In genomic region chrX:19343085-19343461, GRCh38 we compare ENCODE assay signal across 8 cellular contexts. TPM values are rescaled to one million over a fixed set of nuclear protein-coding genes. Genes with fewer than 3 reads are reported as not detected.
DNase-seq lines count a peak whose midpoint lies in the region; ATAC-seq and TF ChIP-seq lines count a peak whose summit lies in the region.

No MANE protein-coding gene starts in this region.

- ATAC-seq in GM21423 (IDR thresholded peaks at IDR 0.05; ENCODE audit: unreplicated experiment), result no peak
- no peak for ATAC-seq in GM18907 (IDR thresholded peaks at IDR 0.05; ENCODE audit: unreplicated experiment)

- peak overlapping the region; percentile 60 for H3K4me2 ChIP-seq in MM.1S (ENCODE audit: low read depth, low read length)
- H3K4me2 ChIP-seq in neural progenitor cell, result peak overlapping the region; percentile 79

- H3K4me1 Mint-ChIP-seq in CD14-positive monocyte (peaks cover 20% of the 10 kb centered on the region), neural progenitor cell (peaks cover 13% of the 10 kb centered on the region)

- H3K9ac ChIP-seq in MM.1S (ENCODE audit: low read length), result peak overlapping the region; percentile 29; the same call in 1 of the 2 replicates
- H3K9ac ChIP-seq in neural progenitor cell, result no peak overlapping the region

- H3K27me3 ChIP-seq in MM.1S (replicated peaks; ENCODE audit: insufficient read depth, low read length) (no peaks in the 10 kb centered on the region), dorsolateral prefrontal cortex (peaks cover 0 to 44% (median 4%) of the 10 kb centered on the region in 45 donors), neural progenitor cell (no peaks in the 10 kb centered on the region)

- H3K36me3 ChIP-seq in MM.1S (replicated peaks; ENCODE audit: insufficient read depth, low read length) (no peaks in the 10 kb centered on the region; the same call in 1 of the 2 replicates), neural progenitor cell (no peaks in the 10 kb centered on the region)

- H3K4me3 Mint-ChIP-seq in CD14-positive monocyte (peak overlapping the region; percentile 78 to 86), neural progenitor cell (peak overlapping the region; percentile 87)

- H3K27ac ChIP-seq in MM.1S (ENCODE audit: low read length), result no peak overlapping the region
- peak overlapping the region in 48 of 59 donors; percentile 4 to 85 (median 66) for H3K27ac ChIP-seq in dorsolateral prefrontal cortex
- H3K27ac ChIP-seq in neural progenitor cell, result peak overlapping the region; percentile 85

- peak overlapping the region; percentile 98 for H2AFZ ChIP-seq in MM.1S (ENCODE audit: low read length)
- H2AFZ ChIP-seq in neural progenitor cell (replicated peaks), result no peak overlapping the region

- intact Hi-C loops in CD14-positive monocyte (cut with micrococcal nuclease) (loop anchor here in 1 of 2 donors (5.0 kb wide), 1 partner anchor 916 kb away; the partner anchor contains the start of gene CDKL5), dorsolateral prefrontal cortex (cut with DNase I) (no loop called here), posterior cingulate gyrus (cut with DNase I) (no loop called here)

- H3K9me3 Mint-ChIP-seq in CD14-positive monocyte (peaks cover 0 to 10% (median 0%) of the 10 kb centered on the region in 7 donors), neural progenitor cell (peaks cover 2% of the 10 kb centered on the region)

- no peaks in the 10 kb centered on the region for H3K4me1 ChIP-seq in MM.1S (ENCODE audit: low read length)
- H3K4me1 ChIP-seq in neural progenitor cell, result peaks cover 5% of the 10 kb centered on the region

- H3K27me3 Mint-ChIP-seq in CD14-positive monocyte (ENCODE audit: low read depth in 3 of 3), result peaks cover 0 to 7% (median 2%) of the 10 kb centered on the region in 3 donors
- H3K27me3 Mint-ChIP-seq in neural progenitor cell (ENCODE audit: insufficient read depth, low read depth), result no peaks in the 10 kb centered on the region

- TF ChIP-seq CTCF in CD14-positive monocyte (IDR thresholded peaks at IDR 0.05) (no peak), MM.1S (IDR thresholded peaks at IDR 0.05; ENCODE audit: low read length) (no peak), dorsolateral prefrontal cortex (IDR thresholded peaks at IDR 0.05 in 54 of 56, conservative IDR thresholded peaks at IDR 0.05 in 2 of 56; ENCODE audit: low read depth in 1 of 56, partially characterized antibody in 56 of 56) (no peak), neural progenitor cell (IDR thresholded peaks at IDR 0.05) (no peak)

- peak overlapping the region; percentile 73 to 95 (median 83) for H3K27ac Mint-ChIP-seq in CD14-positive monocyte
- peak overlapping the region; percentile 81 for H3K27ac Mint-ChIP-seq in neural progenitor cell

- H3F3A ChIP-seq in MM.1S (ENCODE audit: insufficient read depth, low read length), result no peaks in the 10 kb centered on the region
- H3F3A ChIP-seq in neural progenitor cell (ENCODE audit: low read depth), result no peaks in the 10 kb centered on the region

- peaks cover 0 to 3% of the 10 kb centered on the region in 2 donors for H3K36me3 Mint-ChIP-seq in CD14-positive monocyte
- no peaks in the 10 kb centered on the region for H3K36me3 Mint-ChIP-seq in neural progenitor cell

- no peaks in the 10 kb centered on the region for H3K9me2 ChIP-seq in MM.1S (replicated peaks; ENCODE audit: insufficient read depth, low read length)

- no peaks in the 10 kb centered on the region for H4K20me1 ChIP-seq in MM.1S (ENCODE audit: insufficient read depth, low read length)
- peaks cover 3% of the 10 kb centered on the region for H4K20me1 ChIP-seq in neural progenitor cell (ENCODE audit: low read depth)

- H3K9me3 ChIP-seq in MM.1S (replicated peaks; ENCODE audit: insufficient read depth, low read length) (no peaks in the 10 kb centered on the region), neural progenitor cell (ENCODE audit: low read depth) (peaks cover 4% of the 10 kb centered on the region)

- DNase-seq in CD14-positive monocyte (ENCODE audit: low spot score) (no peak), MM.1S (no peak), dorsolateral prefrontal cortex (no peak), neural progenitor cell (ENCODE audit: low spot score) (peak; percentile 52), AG08396 (ENCODE audit: low spot score) (no peak), posterior cingulate gyrus (no peak)

- H3K4me3 ChIP-seq in MM.1S (ENCODE audit: low read length) (peak overlapping the region; percentile 76), dorsolateral prefrontal cortex (peak overlapping the region; percentile 26 to 88 (median 74)), neural progenitor cell (peak overlapping the region; percentile 82)

- peaks cover 43% of the 10 kb centered on the region for H3K79me2 ChIP-seq in MM.1S (ENCODE audit: low read length)
- peaks cover 43% of the 10 kb centered on the region for H3K79me2 ChIP-seq in neural progenitor cell (ENCODE audit: low read depth)

RNA-seq across cellular contexts. Expression of gene PDHA1, which starts 0.7 kb away (rescaled TPM):
- 10 to 100 TPM; 56.0 to 76.3 TPM for polyA plus RNA-seq in CD14-positive monocyte
- 100 to 1,000 TPM; 115 to 252 (median 187) TPM for total RNA-seq in dorsolateral prefrontal cortex
- total RNA-seq in neural progenitor cell (ENCODE audit: low replicate concordance), result 101 and 147 TPM in 2 replicates
